In the genomic region with DNA sequence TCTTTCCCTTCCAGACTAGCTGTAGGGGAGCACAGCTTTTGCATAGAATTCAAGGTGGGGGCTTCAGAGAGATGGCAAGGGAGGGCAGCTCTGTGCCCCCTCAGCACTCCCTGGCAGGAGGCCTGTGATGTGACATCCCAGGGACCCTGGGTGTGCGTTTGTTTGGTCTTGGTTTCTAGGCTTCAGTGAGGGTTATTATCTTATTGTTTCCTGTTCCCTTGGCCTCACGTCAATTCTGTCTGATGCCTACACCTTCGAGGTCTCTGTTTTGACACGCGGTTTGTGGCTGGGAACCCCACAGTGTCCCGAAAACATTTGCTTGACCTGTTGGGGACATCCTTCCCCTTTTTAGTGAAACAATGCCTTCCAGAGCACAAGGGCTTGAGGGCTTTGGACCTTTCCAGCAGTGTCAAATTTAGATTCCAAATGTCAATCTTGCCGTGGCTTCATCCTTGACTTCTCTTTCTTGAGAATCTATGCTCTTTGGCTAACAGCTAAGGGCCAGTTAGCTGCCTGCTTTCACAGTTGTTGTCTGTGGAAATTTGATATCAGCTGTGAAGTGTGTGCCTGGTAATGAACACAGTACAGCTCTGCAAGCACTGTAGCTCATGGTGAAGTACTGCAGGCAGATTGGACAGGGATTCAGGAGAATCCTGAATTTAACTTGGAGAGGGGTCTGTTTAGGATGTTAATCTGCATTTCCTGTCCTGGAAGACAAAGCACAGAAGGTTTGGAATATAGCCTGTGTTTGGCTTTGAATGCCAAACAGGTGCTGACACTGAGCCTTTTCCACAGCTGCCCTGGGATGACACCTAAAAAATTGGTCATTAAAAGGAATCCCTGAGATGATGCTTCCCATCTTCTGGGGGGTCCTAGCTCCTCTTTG, we compare ENCODE assay signal across 9 cellular contexts.
DNase-seq lines count a peak whose midpoint lies in the region; ATAC-seq lines count a peak whose summit lies in the region.
"Had no signal": no experiment of that assay in that cellular context is flagged by ENCODE, and none has a peak within 500 bp of the region (broad histone marks: within the 10 kb centered on the region; RNA-seq: fewer than 3 reads in every experiment).

No MANE protein-coding gene starts in this region.

- ATAC-seq in HG03175 (IDR thresholded peaks at IDR 0.05; ENCODE audit: unreplicated experiment) (peak; percentile 87), GM19328 (IDR thresholded peaks at IDR 0.05; ENCODE audit: unreplicated experiment) (no peak), left colon (no peak)
- ATAC-seq in activated CD8-positive, alpha-beta memory T cell treated with anti-CD3 and anti-CD28 coated beads, Interleukin-2, amount 10 ng/mL, durations not matched to agents 7 days and 5 days = peak; percentile 45
- peak; percentile 81 for ATAC-seq in stimulated activated naive CD8-positive, alpha-beta T cell treated with anti-CD3 and anti-CD28 coated beads, Interleukin-15, amount 100 ng/mL, for 72 hours

- H3K36me3 Mint-ChIP-seq in activated naive CD4-positive, alpha-beta T cell treated with anti-CD3 and anti-CD28 coated beads, Interleukin-2, amount 50 U/mL, for 24 hours = peaks cover 4% of the 10 kb centered on the region
- H3K36me3 Mint-ChIP-seq in activated CD8-positive, alpha-beta memory T cell treated with anti-CD3 and anti-CD28 coated beads, Interleukin-2, amount 10 ng/mL, durations not matched to agents 7 days and 5 days = no peaks in the 10 kb centered on the region

- intact Hi-C loops in left colon (cut with DNase I, micrococcal nuclease) = no loop called here

- no peaks in the 10 kb centered on the region for H3K9me3 Mint-ChIP-seq in activated naive CD4-positive, alpha-beta T cell treated with anti-CD3 and anti-CD28 coated beads, Interleukin-2, amount 50 U/mL, for 24 hours
- H3K9me3 Mint-ChIP-seq in activated CD8-positive, alpha-beta memory T cell treated with anti-CD3 and anti-CD28 coated beads, Interleukin-2, amount 10 ng/mL, durations not matched to agents 7 days and 5 days (ENCODE audit: low read depth) = no peaks in the 10 kb centered on the region
- peaks cover 0 to 5% of the 10 kb centered on the region in 2 donors for H3K9me3 Mint-ChIP-seq in stimulated activated naive CD8-positive, alpha-beta T cell treated with anti-CD3 and anti-CD28 coated beads, Interleukin-15, amount 100 ng/mL, for 72 hours

- H3K27ac Mint-ChIP-seq in activated naive CD4-positive, alpha-beta T cell treated with anti-CD3 and anti-CD28 coated beads, Interleukin-2, amount 50 U/mL, for 24 hours = peak overlapping the region; percentile 57
- H3K27ac Mint-ChIP-seq in activated CD8-positive, alpha-beta memory T cell treated with anti-CD3 and anti-CD28 coated beads, Interleukin-2, amount 10 ng/mL, durations not matched to agents 7 days and 5 days = no peak overlapping the region
- peak overlapping the region; percentile 66 to 90 for H3K27ac Mint-ChIP-seq in stimulated activated naive CD8-positive, alpha-beta T cell treated with anti-CD3 and anti-CD28 coated beads, Interleukin-15, amount 100 ng/mL, for 72 hours

- no peak overlapping the region for H3K4me3 Mint-ChIP-seq in activated naive CD4-positive, alpha-beta T cell treated with anti-CD3 and anti-CD28 coated beads, Interleukin-2, amount 50 U/mL, for 24 hours
- H3K4me3 Mint-ChIP-seq in activated CD8-positive, alpha-beta memory T cell treated with anti-CD3 and anti-CD28 coated beads, Interleukin-2, amount 10 ng/mL, durations not matched to agents 7 days and 5 days = no peak overlapping the region
- no peak overlapping the region for H3K4me3 Mint-ChIP-seq in stimulated activated naive CD8-positive, alpha-beta T cell treated with anti-CD3 and anti-CD28 coated beads, Interleukin-15, amount 100 ng/mL, for 72 hours

- DNase-seq in activated naive CD4-positive, alpha-beta T cell treated with anti-CD3 and anti-CD28 coated beads, Interleukin-2, amount 50 U/mL, for 16 hours = no peak
- peak; percentile 54 for DNase-seq in activated CD8-positive, alpha-beta memory T cell treated with anti-CD3 and anti-CD28 coated beads, Interleukin-2, amount 10 ng/mL, durations not matched to agents 7 days and 5 days
- DNase-seq in stimulated activated naive CD8-positive, alpha-beta T cell treated with anti-CD3 and anti-CD28 coated beads, Interleukin-15, amount 100 ng/mL, for 72 hours = no peak
- DNase-seq in ecto neural progenitor cell (ENCODE audit: low spot score) (no peak), left colon (no peak)
- DNase-seq: stimulated activated CD4-positive, alpha-beta T cell treated with anti-CD3 and anti-CD28 coated beads, Interleukin-15, amount 100 ng/mL, for 24 hours had no signal

- CTCF ChIA-PET in activated CD8-positive, alpha-beta memory T cell treated with anti-CD3 and anti-CD28 coated beads, Interleukin-2, amount 10 ng/mL, durations not matched to agents 7 days and 5 days (lab: Charles Lee) = interaction anchor here (1.0 to 1.3 kb wide), 2 partner anchors 10 to 92 kb away, joined by 3 to 4 read pairs; no protein-coding TSS in a partner anchor

- H3K27me3 Mint-ChIP-seq in activated naive CD4-positive, alpha-beta T cell treated with anti-CD3 and anti-CD28 coated beads, Interleukin-2, amount 50 U/mL, for 24 hours = no peaks in the 10 kb centered on the region
- H3K27me3 Mint-ChIP-seq in activated CD8-positive, alpha-beta memory T cell treated with anti-CD3 and anti-CD28 coated beads, Interleukin-2, amount 10 ng/mL, durations not matched to agents 7 days and 5 days = peaks cover 12% of the 10 kb centered on the region
- H3K27me3 Mint-ChIP-seq in stimulated activated naive CD8-positive, alpha-beta T cell treated with anti-CD3 and anti-CD28 coated beads, Interleukin-15, amount 100 ng/mL, for 72 hours = no peaks in the 10 kb centered on the region

- H3K4me1 Mint-ChIP-seq in activated naive CD4-positive, alpha-beta T cell treated with anti-CD3 and anti-CD28 coated beads, Interleukin-2, amount 50 U/mL, for 24 hours = peaks cover 13% of the 10 kb centered on the region
- H3K4me1 Mint-ChIP-seq in activated CD8-positive, alpha-beta memory T cell treated with anti-CD3 and anti-CD28 coated beads, Interleukin-2, amount 10 ng/mL, durations not matched to agents 7 days and 5 days = peaks cover 10% of the 10 kb centered on the region
- H3K4me1 Mint-ChIP-seq in stimulated activated naive CD8-positive, alpha-beta T cell treated with anti-CD3 and anti-CD28 coated beads, Interleukin-15, amount 100 ng/mL, for 72 hours = peaks cover 11% of the 10 kb centered on the region

Comparison
In these comparisons a context has a peak if more than half of its experiments do, and no peak if none do; other contexts are left out.
1. ATAC-seq: peak in HG03175 (single experiment), activated CD8-positive, alpha-beta memory T cell treated with anti-CD3 and anti-CD28 coated beads, Interleukin-2, amount 10 ng/mL, durations not matched to agents 7 days and 5 days (single experiment) and stimulated activated naive CD8-positive, alpha-beta T cell treated with anti-CD3 and anti-CD28 coated beads, Interleukin-15, amount 100 ng/mL, for 72 hours (single experiment); none in GM19328 (single experiment) and left colon (single experiment).